ENCODE assay signal across 35 cellular contexts in the genomic region with DNA sequence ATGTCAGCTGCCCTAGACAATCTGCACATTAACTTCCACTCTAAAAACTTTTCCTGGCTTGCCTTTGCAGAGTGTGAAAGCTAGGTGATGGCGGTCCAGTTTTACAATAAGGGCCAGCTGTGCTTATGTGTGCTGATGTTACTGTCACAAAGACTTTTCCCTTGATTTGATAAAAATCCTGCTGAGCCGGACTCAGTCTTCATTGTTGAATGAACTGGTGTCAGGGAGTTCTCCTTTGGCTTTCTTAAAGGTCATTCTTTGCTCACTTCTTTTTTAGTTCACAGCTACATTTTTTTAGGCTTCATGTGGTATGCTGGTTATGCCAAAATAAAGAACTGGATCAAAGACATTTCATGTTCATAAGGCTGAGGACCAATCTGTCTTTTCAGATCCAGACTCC.
"Had no signal": no experiment of that assay in that cellular context is flagged by ENCODE, and none has a peak within 500 bp of the region (broad histone marks: within the 10 kb centered on the region; RNA-seq: fewer than 3 reads in every experiment).

No MANE protein-coding gene starts in this region.

- H3K36me3 ChIP-seq: ascending aorta, SJSA1 had no signal

- H3K4me1 ChIP-seq: Peyer's patch, SJSA1 had no signal

- H3K4me1 Mint-ChIP-seq: activated CD4-positive, alpha-beta T cell treated with anti-CD3 and anti-CD28 coated beads, Interleukin-2, amount 10 ng/mL, durations not matched to agents 24 days and 14 days; activated naive CD8-positive, alpha-beta T cell treated with anti-CD3 and anti-CD28 coated beads for 36 hours; activated T-helper 17 cell treated with anti-CD3 and anti-CD28 coated beads, Interleukin-2, amount 50 U/mL, for 72 hours had no signal

- H3K27me3 ChIP-seq: ascending aorta, Peyer's patch, SJSA1 had no signal

- H3K4me3 Mint-ChIP-seq: activated CD4-positive, alpha-beta T cell treated with anti-CD3 and anti-CD28 coated beads, Interleukin-2, amount 10 ng/mL, durations not matched to agents 24 days and 14 days; activated CD8-positive, alpha-beta T cell treated with anti-CD3 and anti-CD28 coated beads for 36 hours; activated naive CD8-positive, alpha-beta T cell treated with anti-CD3 and anti-CD28 coated beads for 36 hours; activated T-cell treated with anti-CD3 and anti-CD28 coated beads, Interleukin-2, amount 50 U/mL, for 72 hours; activated T-helper 17 cell treated with anti-CD3 and anti-CD28 coated beads, Interleukin-2, amount 50 U/mL, for 72 hours; T-helper 1 cell treated with Interleukin-12 subunit alpha and Interleukin-12 subunit beta and Interleukin-4 antibody, amounts not matched to agents 30 μg/mL and 1 μg/mL, for 36 hours; T-helper 2 cell treated with Interferon-gamma antibody and Interleukin-4, amounts not matched to agents 5 μg/mL and 100 μg/mL, for 36 hours had no signal

- H3K27me3 Mint-ChIP-seq: activated CD4-positive, alpha-beta T cell treated with anti-CD3 and anti-CD28 coated beads, Interleukin-2, amount 10 ng/mL, durations not matched to agents 24 days and 14 days; activated CD8-positive, alpha-beta T cell treated with anti-CD3 and anti-CD28 coated beads for 36 hours; activated naive CD8-positive, alpha-beta T cell treated with anti-CD3 and anti-CD28 coated beads for 36 hours; activated T-helper 17 cell treated with anti-CD3 and anti-CD28 coated beads, Interleukin-2, amount 50 U/mL, for 72 hours had no signal

- ATAC-seq: activated CD8-positive, alpha-beta T cell treated with anti-CD3 and anti-CD28 coated beads for 36 hours; activated T-cell treated with anti-CD3 and anti-CD28 coated beads, Interleukin-2, amount 50 U/mL, for 72 hours; activated T-helper 17 cell treated with anti-CD3 and anti-CD28 coated beads, Interleukin-2, amount 50 U/mL, for 72 hours; PC-3 had no signal

- DNase-seq: activated CD4-positive, alpha-beta T cell treated with anti-CD3 and anti-CD28 coated beads, Interleukin-2, amount 10 ng/mL, durations not matched to agents 24 days and 14 days; activated CD4-positive, alpha-beta T cell treated with anti-CD3 and anti-CD28 coated beads, Interleukin-2, amount 50 U/mL, for 4 hours; activated CD8-positive, alpha-beta T cell treated with anti-CD3 and anti-CD28 coated beads for 36 hours; activated effector memory CD4-positive, alpha-beta T cell treated with anti-CD3 and anti-CD28 coated beads, Interleukin-2, amount 50 U/mL, for 16 hours; activated naive CD4-positive, alpha-beta T cell; activated naive CD4-positive, alpha-beta T cell treated with anti-CD3 and anti-CD28 coated beads, Interleukin-2, amount 50 U/mL, for 16 hours; activated naive CD8-positive, alpha-beta T cell treated with anti-CD3 and anti-CD28 coated beads for 36 hours; activated T-cell treated with anti-CD3 and anti-CD28 coated beads, Interleukin-2, amount 50 U/mL, for 1 hour; activated T-cell treated with anti-CD3 and anti-CD28 coated beads, Interleukin-2, amount 50 U/mL, for 72 hours; amniotic stem cell; caudate nucleus; Kasumi-1; KG1; MM.1S; NCI-H1092 treated with DMSO at 0.1 percent for 48 hours; NCI-H1417; NCI-H146; NCI-H187; NCI-H2029 treated with DMSO at 0.1 percent for 48 hours; NCI-H2107; NCI-H2171; NCI-H510A; NCI-H526; NCI-H748 treated with DMSO at 0.1 percent for 48 hours; NK-92 treated with Interleukin-12 subunit alpha and Interleukin-12 subunit beta, amount 100 ng/mL, for 24 hours; PC-3; Peyer's patch; RPMI8226; SHP77 treated with DMSO at 0.1 percent for 48 hours; SK-N-SH had no signal

- H3K27ac ChIP-seq: Peyer's patch, SJSA1 had no signal

- H3K4me3 ChIP-seq: ascending aorta, Peyer's patch, SJSA1 had no signal

- H3K9me3 ChIP-seq: ascending aorta, Peyer's patch, SJSA1, SK-N-SH had no signal

- H3K9me3 Mint-ChIP-seq: activated CD4-positive, alpha-beta T cell treated with anti-CD3 and anti-CD28 coated beads, Interleukin-2, amount 10 ng/mL, durations not matched to agents 24 days and 14 days; activated CD8-positive, alpha-beta T cell treated with anti-CD3 and anti-CD28 coated beads for 36 hours; activated naive CD8-positive, alpha-beta T cell treated with anti-CD3 and anti-CD28 coated beads for 36 hours; activated T-cell treated with anti-CD3 and anti-CD28 coated beads, Interleukin-2, amount 50 U/mL, for 72 hours; activated T-helper 17 cell treated with anti-CD3 and anti-CD28 coated beads, Interleukin-2, amount 50 U/mL, for 72 hours; T-helper 1 cell treated with Interleukin-12 subunit alpha and Interleukin-12 subunit beta and Interleukin-4 antibody, amounts not matched to agents 30 μg/mL and 1 μg/mL, for 36 hours; T-helper 2 cell treated with Interferon-gamma antibody and Interleukin-4, amounts not matched to agents 5 μg/mL and 100 μg/mL, for 36 hours had no signal

- H3K4me2 ChIP-seq: SK-N-SH had no signal

- H3K36me3 Mint-ChIP-seq: activated naive CD8-positive, alpha-beta T cell treated with anti-CD3 and anti-CD28 coated beads for 36 hours had no signal

- H3K27ac Mint-ChIP-seq: activated CD4-positive, alpha-beta T cell treated with anti-CD3 and anti-CD28 coated beads, Interleukin-2, amount 10 ng/mL, durations not matched to agents 24 days and 14 days; activated CD8-positive, alpha-beta T cell treated with anti-CD3 and anti-CD28 coated beads for 36 hours; activated naive CD8-positive, alpha-beta T cell treated with anti-CD3 and anti-CD28 coated beads for 36 hours; activated T-cell treated with anti-CD3 and anti-CD28 coated beads, Interleukin-2, amount 50 U/mL, for 72 hours; activated T-helper 17 cell treated with anti-CD3 and anti-CD28 coated beads, Interleukin-2, amount 50 U/mL, for 72 hours; T-helper 1 cell treated with Interleukin-12 subunit alpha and Interleukin-12 subunit beta and Interleukin-4 antibody, amounts not matched to agents 30 μg/mL and 1 μg/mL, for 36 hours; T-helper 2 cell treated with Interferon-gamma antibody and Interleukin-4, amounts not matched to agents 5 μg/mL and 100 μg/mL, for 36 hours had no signal
